Comparison of ENCODE assay signal across 9 cellular contexts in the genomic region with DNA sequence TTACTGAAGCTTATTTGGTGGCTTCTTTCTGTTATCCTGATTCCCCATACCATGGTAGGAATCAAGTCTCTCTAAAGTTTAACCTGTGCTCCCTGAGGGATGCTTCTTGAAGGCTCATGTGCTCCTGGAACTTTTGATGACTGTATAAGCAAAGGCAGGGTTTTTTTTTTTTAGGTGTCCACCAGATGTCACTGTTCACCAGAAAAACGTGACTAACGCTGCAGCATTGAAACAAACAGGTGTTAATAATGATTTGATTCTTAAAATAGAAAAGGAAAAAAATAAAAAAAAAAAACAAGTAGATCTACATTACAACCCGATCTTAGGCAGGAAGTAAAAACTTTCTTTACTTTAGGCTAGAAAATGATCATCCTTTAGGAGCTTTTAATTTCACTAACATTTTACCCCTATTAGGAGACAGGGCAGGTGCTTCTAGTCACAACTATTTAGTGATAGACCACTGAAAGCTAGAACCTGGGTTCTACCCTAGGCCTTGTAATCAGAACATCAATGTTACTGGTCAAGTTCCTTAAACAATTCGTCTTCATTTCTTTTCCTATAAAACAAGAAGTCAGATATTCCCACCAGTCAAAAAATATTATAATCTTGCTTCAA.
DNase-seq lines count a peak whose midpoint lies in the region; ATAC-seq and TF ChIP-seq lines count a peak whose summit lies in the region.
"Had no signal": no experiment of that assay in that cellular context is flagged by ENCODE, and none has a peak within 500 bp of the region (broad histone marks: within the 10 kb centered on the region; RNA-seq: fewer than 3 reads in every experiment).

No MANE protein-coding gene starts in this region.

- no peaks in the 10 kb centered on the region for H3K27me3 Mint-ChIP-seq in H9 (ENCODE audit: low read depth)

- no peak overlapping the region for H2BK15ac ChIP-seq in H9 (ENCODE audit: low read depth, low read length)

- intact Hi-C loops in gastrocnemius medialis (cut with DNase I; ENCODE audit: low total_unique reads): no loop called here

- H3K9me3 ChIP-seq in H9 (ENCODE audit: control insufficient read depth, low read depth, low read length): no peaks in the 10 kb centered on the region
- H3K9me3 ChIP-seq in Karpas-422 (ENCODE audit: low read length): no peaks in the 10 kb centered on the region
- no peaks in the 10 kb centered on the region for H3K9me3 ChIP-seq in fibroblast of lung (ENCODE audit: control insufficient read depth, insufficient read depth, low read depth, low read length)
- H3K9me3 ChIP-seq in gastrocnemius medialis: no peaks in the 10 kb centered on the region
- H3K9me3 ChIP-seq: SJSA1 had no signal

- no peak for ATAC-seq in gastrocnemius medialis

- no peak overlapping the region for H4K8ac ChIP-seq in H9 (replicated peaks; ENCODE audit: insufficient read length, low read depth, low read length)

- H3K36me3 Mint-ChIP-seq in H9 (ENCODE audit: insufficient read depth in 1 of 3, low read depth in 3 of 3): no peaks in the 10 kb centered on the region

- H3K56ac ChIP-seq in H9 (ENCODE audit: insufficient read length, low read depth, low read length): no peak overlapping the region

- H3K36me3 ChIP-seq in GM06990 (ENCODE audit: control insufficient read depth, insufficient read depth, low read length) (no peaks in the 10 kb centered on the region), Karpas-422 (ENCODE audit: insufficient read depth, low read length) (no peaks in the 10 kb centered on the region), fibroblast of lung (ENCODE audit: control insufficient read depth, insufficient read depth, low read length) (no peaks in the 10 kb centered on the region), gastrocnemius medialis (no peaks in the 10 kb centered on the region), H7 (replicated peaks; ENCODE audit: control insufficient read depth, insufficient read depth, low read length) (no peaks in the 10 kb centered on the region)
- H3K36me3 ChIP-seq: SJSA1 had no signal

- H2BK20ac ChIP-seq in H9 (ENCODE audit: low read depth, low read length, poor library complexity, severe bottlenecking): no peak overlapping the region

- H2AK5ac ChIP-seq in H9 (ENCODE audit: insufficient read length, low read length): no peak overlapping the region

- TF ChIP-seq CTCF in GM06990 (IDR thresholded peaks at IDR 0.05; ENCODE audit: insufficient read depth, low read length, poor library complexity, severe bottlenecking) (peak; percentile 51), H9 (conservative IDR thresholded peaks at IDR 0.05) (peak; percentile 75), fibroblast of lung (conservative IDR thresholded peaks at IDR 0.05 in 1 of 2, IDR thresholded peaks at IDR 0.05 in 1 of 2; ENCODE audit: low read depth in 1 of 2, low read length in 2 of 2) (peak; percentile 52 to 57), gastrocnemius medialis (IDR thresholded peaks at IDR 0.05 in 4 of 5, conservative IDR thresholded peaks at IDR 0.05 in 1 of 5) (peak in 3 of 5 experiments; percentile 14 to 34 (median 21))

- no peak overlapping the region for H2BK120ac ChIP-seq in H9 (ENCODE audit: low read depth, low read length, poor library complexity, severe bottlenecking)

- H3K4me3 ChIP-seq in GM06990 (replicated peaks; ENCODE audit: low read depth, low read length) (no peak overlapping the region), Karpas-422 (ENCODE audit: low read length) (no peak overlapping the region), fibroblast of lung (replicated peaks in 1 of 4; ENCODE audit: control extremely low read depth in 1 of 4, insufficient read depth in 1 of 4, low read depth in 3 of 4, low read length in 4 of 4) (no peak overlapping the region), gastrocnemius medialis (no peak overlapping the region), H7 (ENCODE audit: insufficient read depth, low read depth, low read length) (no peak overlapping the region)
- H3K4me3 ChIP-seq: SJSA1 had no signal

- no peak overlapping the region for H3K4ac ChIP-seq in H9 (ENCODE audit: low read depth, low read length)

- TF ChIP-seq POLR2A in gastrocnemius medialis (IDR thresholded peaks at IDR 0.05): no peak

- no peak overlapping the region for H4K5ac ChIP-seq in H9 (ENCODE audit: insufficient read length, low read depth, low read length)

- no peaks in the 10 kb centered on the region for H3K9me3 Mint-ChIP-seq in H9

- H2BK12ac ChIP-seq in H9 (ENCODE audit: insufficient read length, low read depth, low read length): no peak overlapping the region

- no peaks in the 10 kb centered on the region for H3K79me2 ChIP-seq in H9 (ENCODE audit: insufficient read depth, low read length)
- H3K79me2 ChIP-seq in Karpas-422 (ENCODE audit: low read length): no peaks in the 10 kb centered on the region
- H3K79me2 ChIP-seq in fibroblast of lung (ENCODE audit: control insufficient read depth, insufficient read depth, low read length): no peaks in the 10 kb centered on the region

- H3K4me3 Mint-ChIP-seq in H9: no peak overlapping the region

- DNase-seq in AG08395 (ENCODE audit: low spot score): peak; percentile 47
- peak; percentile 26 for DNase-seq in GM06990 (ENCODE audit: extremely low read depth, insufficient read length)
- no peak for DNase-seq in H9
- DNase-seq in Karpas-422: peak; percentile 73
- peak; percentile 62 for DNase-seq in RPMI8226
- peak; percentile 39 to 53 for DNase-seq in fibroblast of lung (ENCODE audit: low read depth in 2 of 2)
- DNase-seq in gastrocnemius medialis: no peak
- no peak for DNase-seq in H7

- H3K27me3 ChIP-seq in GM06990 (replicated peaks; ENCODE audit: control insufficient read depth, insufficient read depth, low read length) (no peaks in the 10 kb centered on the region), H9 (ENCODE audit: insufficient read depth, low read length) (no peaks in the 10 kb centered on the region), Karpas-422 (ENCODE audit: low read length) (no peaks in the 10 kb centered on the region), fibroblast of lung (ENCODE audit: control insufficient read depth, insufficient read depth, low read length) (no peaks in the 10 kb centered on the region), gastrocnemius medialis (no peaks in the 10 kb centered on the region), H7 (ENCODE audit: control insufficient read depth, insufficient read depth, low read length) (no peaks in the 10 kb centered on the region)
- H3K27me3 ChIP-seq: SJSA1 had no signal

- H2AFZ ChIP-seq in H9 (ENCODE audit: low read length) (no peak overlapping the region), Karpas-422 (ENCODE audit: low read length) (no peak overlapping the region), fibroblast of lung (ENCODE audit: low read length) (no peak overlapping the region)

- no peaks in the 10 kb centered on the region for H3K79me1 ChIP-seq in H9 (ENCODE audit: insufficient read depth, low read depth, low read length, poor library complexity, severe bottlenecking)

- no peak overlapping the region for H3T11ph ChIP-seq in H9 (ENCODE audit: low read length)

- H3K4me2 ChIP-seq in H9 (ENCODE audit: insufficient read depth, insufficient read length, low read length): no peak overlapping the region
- H3K4me2 ChIP-seq in Karpas-422 (ENCODE audit: low read depth, low read length, poor library complexity, severe bottlenecking): no peak overlapping the region
- no peak overlapping the region for H3K4me2 ChIP-seq in fibroblast of lung (ENCODE audit: extremely low read depth, insufficient read depth, low read length)

- in situ Hi-C loops in gastrocnemius medialis (cut with MboI; ENCODE audit: low sequenced_read_pairs in 4 of 4): no loop called here

- no peaks in the 10 kb centered on the region for H3K23me2 ChIP-seq in H9 (ENCODE audit: insufficient read length, low read depth, low read length, poor library complexity, severe bottlenecking)

- peaks cover 18 to 29% of the 10 kb centered on the region in 2 experiments for H3K4me1 Mint-ChIP-seq in H9

- H4K91ac ChIP-seq in H9 (ENCODE audit: insufficient read length, low read depth, low read length): no peak overlapping the region

- no peak overlapping the region for H3K14ac ChIP-seq in H9 (ENCODE audit: insufficient read depth, low read length)

- no peaks in the 10 kb centered on the region for H3K9me2 ChIP-seq in Karpas-422 (replicated peaks; ENCODE audit: insufficient read depth, low read length)

- no peak overlapping the region for H3K27ac Mint-ChIP-seq in H9

- no peak overlapping the region for H3K27ac ChIP-seq in H9 (ENCODE audit: insufficient read length, low read depth, low read length)
- H3K27ac ChIP-seq in Karpas-422 (ENCODE audit: low read length): no peak overlapping the region
- H3K27ac ChIP-seq in fibroblast of lung (ENCODE audit: insufficient read depth, low read length): no peak overlapping the region
- no peak overlapping the region for H3K27ac ChIP-seq in gastrocnemius medialis
- H3K27ac ChIP-seq: SJSA1 had no signal

- H3K18ac ChIP-seq in H9 (ENCODE audit: insufficient read length, low read depth, low read length): no peak overlapping the region

- peaks cover 2% of the 10 kb centered on the region; the same call in 1 of the 2 replicates for H3K4me1 ChIP-seq in H9 (ENCODE audit: insufficient read depth, low read length)
- H3K4me1 ChIP-seq in Karpas-422 (ENCODE audit: low read length): no peaks in the 10 kb centered on the region
- H3K4me1 ChIP-seq in fibroblast of lung (ENCODE audit: control insufficient read depth, extremely low read depth, insufficient read depth, low read length): no peaks in the 10 kb centered on the region
- H3K4me1 ChIP-seq in gastrocnemius medialis: no peaks in the 10 kb centered on the region
- H3K4me1 ChIP-seq: SJSA1 had no signal

- no peak overlapping the region for H3K9ac ChIP-seq in H9 (ENCODE audit: extremely low read depth, insufficient read length, low read length)
- H3K9ac ChIP-seq in Karpas-422 (ENCODE audit: low read length): no peak overlapping the region
- no peak overlapping the region for H3K9ac ChIP-seq in fibroblast of lung (ENCODE audit: insufficient read depth, low read length)

- H3K23ac ChIP-seq in H9 (ENCODE audit: insufficient read length, low read depth, low read length): no peak overlapping the region

- H4K20me1 ChIP-seq in H9 (ENCODE audit: control insufficient read depth, insufficient read depth, insufficient read length) (no peaks in the 10 kb centered on the region), Karpas-422 (ENCODE audit: insufficient read depth, low read depth, low read length) (no peaks in the 10 kb centered on the region), fibroblast of lung (ENCODE audit: control insufficient read depth, extremely low read depth, insufficient read depth, low read length) (no peaks in the 10 kb centered on the region)

- no CpG with 5 or more reads among the region's 4 CpGs for WGBS in H9 (ENCODE audit: extremely low coverage, insufficient read length, low lambda C conversion rate)

- H2BK5ac ChIP-seq in H9 (ENCODE audit: insufficient read length, low read length): no peak overlapping the region

Comparison
In these comparisons a context has a peak if more than half of its experiments do, and no peak if none do; other contexts are left out.
1. DNase-seq: peak in AG08395 (single experiment), GM06990 (single experiment), Karpas-422 (single experiment), RPMI8226 (single experiment) and fibroblast of lung (2 of 2); none in H9 (single experiment), gastrocnemius medialis (0 of 2) and H7 (single experiment).
2. CTCF ChIP-seq: peak in every context shown above with its lines; median percentile 75 in H9; 54 in fibroblast of lung; 51 in GM06990; 21 in gastrocnemius medialis.